Comparison of ENCODE assay signal across 9 cellular contexts in the genomic region with DNA sequence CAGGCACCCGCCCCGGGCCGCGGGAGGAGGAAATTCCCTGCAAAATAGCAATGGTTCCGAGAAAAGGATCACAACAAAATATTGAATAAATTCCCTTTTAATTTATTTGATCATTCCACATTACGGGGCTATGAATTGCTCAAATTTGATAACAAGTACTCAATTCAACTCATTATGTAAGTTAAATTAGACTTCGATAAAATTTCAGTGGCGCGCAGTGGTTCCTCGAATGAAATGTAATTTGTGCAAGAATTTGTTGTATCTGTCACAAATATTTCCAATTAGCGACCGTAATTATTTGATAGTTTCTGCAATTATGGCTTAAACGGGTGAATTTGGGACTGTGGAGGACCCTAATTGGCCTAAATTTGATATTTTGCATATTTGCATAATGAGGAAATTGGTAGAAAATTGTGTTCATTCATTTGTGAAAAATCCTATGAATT.
DNase-seq lines count a peak whose midpoint lies in the region; ATAC-seq, FAIRE-seq and TF ChIP-seq lines count a peak whose summit lies in the region.
"Had no signal": no experiment of that assay in that cellular context is flagged by ENCODE, and none has a peak within 500 bp of the region (broad histone marks: within the 10 kb centered on the region; RNA-seq: fewer than 3 reads in every experiment).

No MANE protein-coding gene starts in this region.

- H2BK15ac ChIP-seq in H1 (ENCODE audit: low read length), result no peak overlapping the region

- H2BK120ac ChIP-seq in H1 (replicated peaks; ENCODE audit: low read depth, low read length), result no peak overlapping the region

- H3K4me1 Mint-ChIP-seq in nephron progenitor cell, result peaks cover 82% of the 10 kb centered on the region

- POLR2A ChIA-PET in H1 (lab: Charles Lee; ENCODE audit: partially characterized antibody), result interaction anchor here (0.9 kb wide), 1 partner anchor 215 kb away, joined by 4 read pairs; no protein-coding TSS in a partner anchor

- H3K9ac ChIP-seq in H1 (replicated peaks in 1 of 4; ENCODE audit: extremely low read depth in 1 of 4, low read depth in 3 of 4, low read length in 3 of 4), result no peak overlapping the region

- no peak overlapping the region for H4K5ac ChIP-seq in H1 (ENCODE audit: insufficient read length, low read depth, low read length)

- no peak overlapping the region for H2BK20ac ChIP-seq in H1 (ENCODE audit: low read length)

- no peak for ATAC-seq in HG03159 (IDR thresholded peaks at IDR 0.05; ENCODE audit: unreplicated experiment)

- no peak overlapping the region for H3K18ac ChIP-seq in H1 (ENCODE audit: extremely low read depth, low read length)

- H2BK5ac ChIP-seq in H1 (ENCODE audit: low read depth, low read length), result no peak overlapping the region

- no peak overlapping the region for H4K8ac ChIP-seq in H1 (ENCODE audit: extremely low read depth, insufficient read depth, low read length)

- TF ChIP-seq RAD21 in H1 (IDR thresholded peaks at IDR 0.05 in 1 of 2, conservative IDR thresholded peaks at IDR 0.05 in 1 of 2; ENCODE audit: low read depth in 2 of 2, low read length in 2 of 2), result no peak

- no peak overlapping the region for H3K23ac ChIP-seq in H1 (ENCODE audit: insufficient read length)

- TF ChIP-seq POLR2A in H1 (IDR thresholded peaks at IDR 0.05; ENCODE audit: control extremely low read depth in 1 of 2, low read depth in 2 of 2, low read length in 2 of 2), result no peak

- no peak overlapping the region for H4K91ac ChIP-seq in H1 (replicated peaks; ENCODE audit: insufficient read length, low read length)

- H3K4me3 ChIP-seq in BE2C (ENCODE audit: low read depth, low read length), result peak overlapping the region; percentile 75
- H3K4me3 ChIP-seq in Jurkat, Clone E6-1 (ENCODE audit: low read length), result peak overlapping the region; percentile 36
- H3K4me3 ChIP-seq in H1 (ENCODE audit: extremely low read depth in 1 of 4, insufficient read depth in 2 of 4, low read depth in 3 of 4, low read length in 4 of 4), result peak overlapping the region; percentile 29 to 61 (median 38); a peak in 7 of 8 replicates

- H3K27ac Mint-ChIP-seq in nephron progenitor cell, result no peak overlapping the region

- no peak overlapping the region for H2BK12ac ChIP-seq in H1 (ENCODE audit: low read depth, low read length)

- no peak overlapping the region for H3K14ac ChIP-seq in H1 (ENCODE audit: insufficient read length)

- H3K79me2 ChIP-seq in H1 (ENCODE audit: control insufficient read depth in 1 of 2, insufficient read depth in 2 of 2, low read length in 2 of 2), result no peaks in the 10 kb centered on the region

- no peak for FAIRE-seq in H1 (lab: Jason Lieb, UNC)

- H3K27me3 ChIP-seq in BE2C (no peaks in the 10 kb centered on the region), H1 (replicated peaks in 1 of 4; ENCODE audit: control insufficient read depth in 3 of 4, extremely low read depth in 1 of 4, insufficient read depth in 3 of 4, low read length in 3 of 4) (peaks cover 51 to 89% (median 78%) of the 10 kb centered on the region in 4 experiments)

- H3K4me3 Mint-ChIP-seq in nephron progenitor cell, result peak overlapping the region; percentile 84

- no peak overlapping the region for H3K27ac ChIP-seq in H1 (ENCODE audit: low read depth, low read length)

- no peaks in the 10 kb centered on the region for H3K9me3 Mint-ChIP-seq in nephron progenitor cell

- peaks cover 4% of the 10 kb centered on the region for H3K4me1 ChIP-seq in BE2C
- peaks cover 6 to 20% (median 12%) of the 10 kb centered on the region in 4 experiments for H3K4me1 ChIP-seq in H1 (replicated peaks in 1 of 4; ENCODE audit: control insufficient read depth in 3 of 4, insufficient read depth in 4 of 4, low read length in 3 of 4)

- H3K27me3 Mint-ChIP-seq in nephron progenitor cell (ENCODE audit: low read depth, poor library complexity), result peaks cover 42% of the 10 kb centered on the region

- no peak overlapping the region for H3K56ac ChIP-seq in H1 (replicated peaks; ENCODE audit: insufficient read length, low read depth, low read length)

- no peak overlapping the region for H2AFZ ChIP-seq in H1 (ENCODE audit: low read length)

- TF ChIP-seq EP300 in H1 (IDR thresholded peaks at IDR 0.05; ENCODE audit: borderline replicate concordance in 1 of 2, low read depth in 2 of 2, low read length in 2 of 2), result no peak

- TF ChIP-seq CTCF in BE2C (IDR thresholded peaks at IDR 0.05; ENCODE audit: low read depth, low read length) (no peak), H1 (IDR thresholded peaks at IDR 0.05; ENCODE audit: control extremely low read depth in 1 of 3, insufficient read depth in 1 of 3, low read depth in 1 of 3, low read length in 3 of 3) (no peak), nephron progenitor cell (IDR thresholded peaks at IDR 0.05) (no peak)

- H3K36me3 Mint-ChIP-seq in nephron progenitor cell (ENCODE audit: low read depth), result no peaks in the 10 kb centered on the region

- H3K36me3 ChIP-seq in BE2C (no peaks in the 10 kb centered on the region), H1 (ENCODE audit: control insufficient read depth in 2 of 4, insufficient read depth in 4 of 4, low read length in 3 of 4) (peaks cover 0 to 6% (median 0%) of the 10 kb centered on the region in 4 experiments; a peak in 1 of 8 replicates)

- H3K9me3 ChIP-seq in BE2C (no peaks in the 10 kb centered on the region), H1 (ENCODE audit: insufficient read depth in 2 of 2, low read depth in 1 of 2, low read length in 1 of 2) (no peaks in the 10 kb centered on the region)

- peak overlapping the region; percentile 67 to 79 for H3K4me2 ChIP-seq in H1 (ENCODE audit: insufficient read depth in 1 of 2, low read depth in 2 of 2, low read length in 2 of 2)

- DNase-seq in BE2C (no peak), H1 (ENCODE audit: low read depth in 1 of 2, low spot score in 2 of 2) (no peak), nephron progenitor cell (no peak), KG1 (lab: John Stamatoyannopoulos, UW) (no peak), retina (no peak), HK-2 (ENCODE audit: unreplicated experiment) (no peak)
- DNase-seq in Jurkat, Clone E6-1 (ENCODE audit: low read depth, low spot score), result no peak
- DNase-seq: activated effector memory CD4-positive, alpha-beta T cell treated with Interleukin-2 at 50 U/mL for 16 hours had no signal

- H3K79me1 ChIP-seq in H1 (ENCODE audit: low read depth, low read length), result no peaks in the 10 kb centered on the region

- CTCF ChIA-PET in H1 (lab: Charles Lee; ENCODE audit: partially characterized antibody), result interaction anchor here (0.6 to 1.4 kb wide), 3 partner anchors 104 to 219 kb away, joined by 4 to 5 read pairs (median 5); no protein-coding TSS in a partner anchor

- H3K23me2 ChIP-seq in H1 (ENCODE audit: low read depth, low read length), result peaks cover 7% of the 10 kb centered on the region; the same call in 1 of the 2 replicates

- no peak overlapping the region for H2AK5ac ChIP-seq in H1 (ENCODE audit: low read depth, low read length)

- H4K20me1 ChIP-seq in H1 (replicated peaks in 1 of 2; ENCODE audit: control insufficient read depth in 1 of 2, insufficient read depth in 2 of 2, low read length in 2 of 2), result peaks cover 13 to 23% of the 10 kb centered on the region in 2 experiments

- WGBS in H1 (ENCODE audit: extremely low coverage in 1 of 2, insufficient coverage in 1 of 2, insufficient read length in 1 of 2, insufficient replicate concordance in 2 of 2, low coverage in 1 of 2, low lambda C conversion rate in 2 of 2, missing lambda C conversion rate in 1 of 2), 2 experiments, result 4% methylated on average over 12 of the region's 13 CpGs; no CpG with 5 or more reads in 1 of the 2 experiments

- H3K4ac ChIP-seq in H1 (replicated peaks; ENCODE audit: insufficient read length, low read depth, low read length), result no peak overlapping the region

TF ChIP-seq in H1, 55 proteins besides CTCF, POLR2A, EP300 and RAD21 (continues in another document):
- no peak for TF ChIP-seq SP1 (IDR thresholded peaks at IDR 0.05; ENCODE audit: low read depth, low read length)
- no peak for TF ChIP-seq CEBPB (IDR thresholded peaks at IDR 0.05; ENCODE audit: low read depth, low read length)
- TF ChIP-seq CTBP2 (IDR thresholded peaks at IDR 0.05; ENCODE audit: borderline replicate concordance, insufficient read depth, insufficient read length, low read length), result no peak
- no peak for TF ChIP-seq CBX5 (IDR thresholded peaks at IDR 0.05; ENCODE audit: low read depth, low read length)
- no peak for TF ChIP-seq SRF (IDR thresholded peaks at IDR 0.05; ENCODE audit: low read depth, low read length)
- TF ChIP-seq CHD2 (IDR thresholded peaks at IDR 0.05; ENCODE audit: low read length), result no peak
- TF ChIP-seq, protein P1, sequence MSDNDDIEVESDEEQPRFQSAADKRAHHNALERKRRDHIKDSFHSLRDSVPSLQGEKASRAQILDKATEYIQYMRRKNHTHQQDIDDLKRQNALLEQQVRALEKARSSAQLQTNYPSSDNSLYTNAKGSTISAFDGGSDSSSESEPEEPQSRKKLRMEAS (IDR thresholded peaks at IDR 0.05), result no peak
- no peak for TF ChIP-seq BRCA1 (IDR thresholded peaks at IDR 0.05; ENCODE audit: low read depth, low read length)
- TF ChIP-seq ZNF274 (IDR thresholded peaks at IDR 0.05; ENCODE audit: borderline replicate concordance, extremely low read depth, low read length), result no peak
- TF ChIP-seq TAF1 (IDR thresholded peaks at IDR 0.05; ENCODE audit: low read depth, low read length), result no peak
- TF ChIP-seq TEAD4 (IDR thresholded peaks at IDR 0.05; ENCODE audit: low read depth, low read length), result no peak
- TF ChIP-seq JUN (IDR thresholded peaks at IDR 0.05; ENCODE audit: low read depth, low read length), result no peak
- TF ChIP-seq SIRT6 (IDR thresholded peaks at IDR 0.05; ENCODE audit: low read length), result no peak
